In the genomic region with DNA sequence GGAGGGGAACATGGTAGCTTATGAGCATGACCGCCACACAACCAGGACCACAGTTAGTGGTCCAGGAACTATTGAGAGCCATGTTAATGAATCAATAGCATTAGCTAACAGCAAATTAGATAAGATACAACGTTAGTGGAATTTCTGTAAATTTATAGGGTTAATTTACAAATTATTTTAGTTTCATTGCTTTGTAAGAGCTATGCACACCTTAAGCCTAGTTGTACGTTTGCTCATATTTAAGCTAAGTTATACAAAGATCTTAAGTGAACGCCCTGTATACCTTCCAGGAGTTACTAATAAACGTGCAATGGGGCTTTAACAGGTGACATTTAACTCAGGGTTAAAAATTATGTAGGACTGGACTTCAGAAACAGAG, we compare ENCODE assay signal across 9 cellular contexts. TPM values are rescaled to one million over a fixed set of nuclear protein-coding genes. Genes with fewer than 3 reads are reported as not detected.
DNase-seq lines count a peak whose midpoint lies in the region; ATAC-seq and TF ChIP-seq lines count a peak whose summit lies in the region.
"Had no signal": no experiment of that assay in that cellular context is flagged by ENCODE, and none has a peak within 500 bp of the region (broad histone marks: within the 10 kb centered on the region; RNA-seq: fewer than 3 reads in every experiment).

No MANE protein-coding gene starts in this region.

- H3K4me3 ChIP-seq in HCT116 (replicated peaks in 1 of 2; ENCODE audit: low read depth in 1 of 2, low read length in 2 of 2) (peak overlapping the region; percentile 64 to 87), iPS DF 6.9 (ENCODE audit: low read length) (peak overlapping the region; percentile 71; the same call in 1 of the 2 replicates)

- no peaks in the 10 kb centered on the region; the same call in 1 of the 2 replicates for H4K20me1 ChIP-seq in HCT116 (ENCODE audit: insufficient read depth)

- no peaks in the 10 kb centered on the region for H3K9me2 ChIP-seq in HCT116 (ENCODE audit: insufficient read depth)

- H3K4me1 ChIP-seq in HCT116 (ENCODE audit: control insufficient read depth in 1 of 2, insufficient read depth in 2 of 2, low read length in 2 of 2) (peaks cover 6 to 18% of the 10 kb centered on the region in 2 experiments), iPS DF 6.9 (ENCODE audit: control insufficient read depth, insufficient read depth, low read length) (no peaks in the 10 kb centered on the region)

- H3K27me3 Mint-ChIP-seq in activated CD4-positive, alpha-beta memory T cell treated with anti-CD3 and anti-CD28 coated beads for 36 hours = no peaks in the 10 kb centered on the region
- H3K27me3 Mint-ChIP-seq in stimulated activated memory B cell treated with anti-CD40 and anti-IgM and Interleukin-4, amounts not matched to agents 10 μg/mL and 1 μg/mL and 100 μg/mL, for 72 hours = no peaks in the 10 kb centered on the region

- intact Hi-C loops in HCT116 (cut with micrococcal nuclease) = no loop called here
- intact Hi-C loops in activated CD4-positive, alpha-beta memory T cell treated with anti-CD3 and anti-CD28 coated beads for 36 hours (cut with micrococcal nuclease) = loop anchor here (1.0 to 5.0 kb wide), 4 partner anchors 39 to 86 kb away; a partner anchor contains a TSS
- intact Hi-C loops in left colon (cut with DNase I, micrococcal nuclease) = no loop called here

- peak overlapping the region; percentile 95 for H3K9ac ChIP-seq in HCT116 (ENCODE audit: low read length)

- POLR2A ChIA-PET in HCT116 (lab: Charles Lee) = interaction anchor here (0.8 to 1.6 kb wide), 5 partner anchors 10 to 164 kb away, joined by 3 to 4 read pairs (median 3); no protein-coding TSS in a partner anchor
- POLR2A ChIA-PET in activated CD4-positive, alpha-beta memory T cell treated with anti-CD3 and anti-CD28 coated beads for 36 hours (lab: Charles Lee) = interaction anchor here (0.6 to 2.5 kb wide), 9 partner anchors 10 to 810 kb away, joined by 3 to 15 read pairs (median 3); a partner anchor contains a TSS

- no peak for ATAC-seq in HCT116
- no peak for ATAC-seq in stimulated activated memory B cell treated with anti-CD40 and anti-IgM and Interleukin-4, amounts not matched to agents 10 μg/mL and 1 μg/mL and 100 μg/mL, for 72 hours
- ATAC-seq in left colon = no peak
- no peak for ATAC-seq in HG03442 (IDR thresholded peaks at IDR 0.05; ENCODE audit: unreplicated experiment)

- no TSS peak for BruUV-seq in HCT116 (replicated peaks; lab: Mats Ljungman, UMichigan)

- H3K27ac Mint-ChIP-seq in activated CD4-positive, alpha-beta memory T cell treated with anti-CD3 and anti-CD28 coated beads for 36 hours = peak overlapping the region; percentile 89
- H3K27ac Mint-ChIP-seq in stimulated activated memory B cell treated with anti-CD40 and anti-IgM and Interleukin-4, amounts not matched to agents 10 μg/mL and 1 μg/mL and 100 μg/mL, for 72 hours = peak overlapping the region; percentile 95

- H3K27me3 ChIP-seq in HCT116 (ENCODE audit: insufficient read depth, low read length) = no peaks in the 10 kb centered on the region
- no peaks in the 10 kb centered on the region for H3K27me3 ChIP-seq in iPS DF 6.9 (ENCODE audit: control insufficient read depth, insufficient read depth, low read length)

- peak overlapping the region; percentile 91 for H3K27ac ChIP-seq in HCT116 (ENCODE audit: low read depth, low read length)
- no peak overlapping the region for H3K27ac ChIP-seq in iPS DF 6.9 (ENCODE audit: low read length)

- H3K9me3 ChIP-seq in HCT116 (ENCODE audit: control insufficient read depth in 1 of 2, insufficient read depth in 1 of 2, low read depth in 1 of 2, low read length in 2 of 2) (no peaks in the 10 kb centered on the region), iPS DF 6.9 (ENCODE audit: control insufficient read depth, insufficient read depth, low read length) (no peaks in the 10 kb centered on the region)

- no peaks in the 10 kb centered on the region for H3K9me3 Mint-ChIP-seq in activated CD4-positive, alpha-beta memory T cell treated with anti-CD3 and anti-CD28 coated beads for 36 hours
- no peaks in the 10 kb centered on the region for H3K9me3 Mint-ChIP-seq in stimulated activated memory B cell treated with anti-CD40 and anti-IgM and Interleukin-4, amounts not matched to agents 10 μg/mL and 1 μg/mL and 100 μg/mL, for 72 hours

- no peak for TF ChIP-seq RAD21 in HCT116 (IDR thresholded peaks at IDR 0.05; ENCODE audit: low read depth)

- RAD21 ChIA-PET in HCT116 (lab: Charles Lee; ENCODE audit: low non-redundant PET in 1 of 2, low total read pairs in 2 of 2, uncharacterized antibody in 2 of 2, unreplicated experiment in 2 of 2) = no interaction called here

- CTCF ChIA-PET in HCT116 (lab: Charles Lee) = interaction anchor here (0.9 to 1.7 kb wide), 3 partner anchors 35 to 605 kb away, joined by 3 to 4 read pairs (median 4); no protein-coding TSS in a partner anchor
- CTCF ChIA-PET in activated CD4-positive, alpha-beta memory T cell treated with anti-CD3 and anti-CD28 coated beads for 36 hours (lab: Charles Lee) = interaction anchor here (0.8 to 5.5 kb wide), 4 partner anchors 11 to 61 kb away, joined by 3 to 66 read pairs (median 5); a partner anchor contains a TSS

- H3K4me1 Mint-ChIP-seq in activated CD4-positive, alpha-beta memory T cell treated with anti-CD3 and anti-CD28 coated beads for 36 hours (ENCODE audit: low read depth) = peaks cover 10% of the 10 kb centered on the region
- H3K4me1 Mint-ChIP-seq in stimulated activated memory B cell treated with anti-CD40 and anti-IgM and Interleukin-4, amounts not matched to agents 10 μg/mL and 1 μg/mL and 100 μg/mL, for 72 hours = peaks cover 13% of the 10 kb centered on the region

- H2AFZ ChIP-seq in HCT116 (ENCODE audit: low read depth, low read length, poor library complexity, severe bottlenecking) = no peak overlapping the region

- no peak for TF ChIP-seq POLR2A in HCT116 (IDR thresholded peaks at IDR 0.05; ENCODE audit: borderline replicate concordance, extremely low read depth, insufficient read depth, insufficient read length)

- peak overlapping the region; percentile 73 for H3K4me2 ChIP-seq in HCT116 (ENCODE audit: low read length)

- H3K36me3 ChIP-seq in HCT116 (ENCODE audit: control insufficient read depth in 1 of 2, insufficient read depth in 2 of 2, low read length in 2 of 2) = peaks cover 14 to 16% of the 10 kb centered on the region in 2 experiments; a peak in 3 of 4 replicates
- peaks cover 10% of the 10 kb centered on the region; the same call in 1 of the 2 replicates for H3K36me3 ChIP-seq in iPS DF 6.9 (ENCODE audit: control insufficient read depth, insufficient read depth, low read length)

- peak overlapping the region; percentile 96 for H3K4me3 Mint-ChIP-seq in activated CD4-positive, alpha-beta memory T cell treated with anti-CD3 and anti-CD28 coated beads for 36 hours
- H3K4me3 Mint-ChIP-seq in stimulated activated memory B cell treated with anti-CD40 and anti-IgM and Interleukin-4, amounts not matched to agents 10 μg/mL and 1 μg/mL and 100 μg/mL, for 72 hours = peak overlapping the region; percentile 92

- peaks cover 10% of the 10 kb centered on the region for H3K36me3 Mint-ChIP-seq in activated CD4-positive, alpha-beta memory T cell treated with anti-CD3 and anti-CD28 coated beads for 36 hours
- peaks cover 8% of the 10 kb centered on the region for H3K36me3 Mint-ChIP-seq in stimulated activated memory B cell treated with anti-CD40 and anti-IgM and Interleukin-4, amounts not matched to agents 10 μg/mL and 1 μg/mL and 100 μg/mL, for 72 hours

- peaks cover 37% of the 10 kb centered on the region for H3K79me2 ChIP-seq in HCT116 (ENCODE audit: insufficient read depth, low read length)

- TF ChIP-seq CTCF in HCT116 (IDR thresholded peaks at IDR 0.05 in 2 of 3, conservative IDR thresholded peaks at IDR 0.05 in 1 of 3; ENCODE audit: borderline replicate concordance in 1 of 3, insufficient read depth in 1 of 3, low read depth in 2 of 3, low read length in 2 of 3) = no peak

- no peak for DNase-seq in HCT116 (ENCODE audit: low read depth, low spot score)
- DNase-seq in activated CD4-positive, alpha-beta memory T cell treated with anti-CD3 and anti-CD28 coated beads for 36 hours = no peak
- DNase-seq in iPS DF 6.9 (ENCODE audit: low read depth, low spot score) = no peak
- DNase-seq in left colon = no peak
- no peak for DNase-seq in activated CD4-positive, CD25-positive, alpha-beta regulatory T cell (lab: John Stamatoyannopoulos, UW)

- no CpG with 5 or more reads among the region's 5 CpGs for WGBS in iPS DF 6.9 (ENCODE audit: insufficient coverage, insufficient read length)

TF ChIP-seq in HCT116, 20 proteins besides CTCF, POLR2A, EP300 and RAD21 (continues in another document):
- TF ChIP-seq, protein P1, sequence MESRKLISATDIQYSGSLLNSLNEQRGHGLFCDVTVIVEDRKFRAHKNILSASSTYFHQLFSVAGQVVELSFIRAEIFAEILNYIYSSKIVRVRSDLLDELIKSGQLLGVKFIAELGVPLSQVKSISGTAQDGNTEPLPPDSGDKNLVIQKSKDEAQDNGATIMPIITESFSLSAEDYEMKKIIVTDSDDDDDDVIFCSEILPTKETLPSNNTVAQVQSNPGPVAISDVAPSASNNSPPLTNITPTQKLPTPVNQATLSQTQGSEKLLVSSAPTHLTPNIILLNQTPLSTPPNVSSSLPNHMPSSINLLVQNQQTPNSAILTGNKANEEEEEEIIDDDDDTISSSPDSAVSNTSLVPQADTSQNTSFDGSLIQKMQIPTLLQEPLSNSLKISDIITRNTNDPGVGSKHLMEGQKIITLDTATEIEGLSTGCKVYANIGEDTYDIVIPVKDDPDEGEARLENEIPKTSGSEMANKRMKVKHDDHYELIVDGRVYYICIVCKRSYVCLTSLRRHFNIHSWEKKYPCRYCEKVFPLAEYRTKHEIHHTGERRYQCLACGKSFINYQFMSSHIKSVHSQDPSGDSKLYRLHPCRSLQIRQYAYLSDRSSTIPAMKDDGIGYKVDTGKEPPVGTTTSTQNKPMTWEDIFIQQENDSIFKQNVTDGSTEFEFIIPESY (IDR thresholded peaks at IDR 0.05; ENCODE audit: extremely low read depth, insufficient replicate concordance, low read length) = no peak
- TF ChIP-seq ZFX (IDR thresholded peaks at IDR 0.05) = no peak
- TF ChIP-seq, protein P2, sequence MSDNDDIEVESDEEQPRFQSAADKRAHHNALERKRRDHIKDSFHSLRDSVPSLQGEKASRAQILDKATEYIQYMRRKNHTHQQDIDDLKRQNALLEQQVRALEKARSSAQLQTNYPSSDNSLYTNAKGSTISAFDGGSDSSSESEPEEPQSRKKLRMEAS (IDR thresholded peaks at IDR 0.05) = no peak
- TF ChIP-seq EGR1 (IDR thresholded peaks at IDR 0.05; ENCODE audit: low read depth) = no peak

RNA-seq across cellular contexts. Expression of a gene that starts 0.7 kb away (rescaled TPM):
- total RNA-seq in HCT116 (2021; ENCODE audit: unreplicated experiment) = 80.7 TPM
- 54.2 and 62.1 TPM in 2 replicates for polyA plus RNA-seq in HCT116 (2012)
- 10 to 100 TPM; 62.1 to 70.0 TPM for total RNA-seq in activated CD4-positive, alpha-beta memory T cell treated with anti-CD3 and anti-CD28 coated beads for 36 hours
- total RNA-seq in left colon = 10 to 100 TPM; 38.2 to 54.3 TPM

RNA-seq across cellular contexts. Expression of a gene that starts 39.1 kb away (rescaled TPM):
- 150 TPM for total RNA-seq in HCT116 (2021; ENCODE audit: unreplicated experiment)
- 140 and 159 TPM in 2 replicates for polyA plus RNA-seq in HCT116 (2012)
- 100 to 1,000 TPM; 159 to 164 TPM for total RNA-seq in activated CD4-positive, alpha-beta memory T cell treated with anti-CD3 and anti-CD28 coated beads for 36 hours
- 10 to 100 TPM; 17.8 to 29.9 TPM for total RNA-seq in left colon

RNA-seq across cellular contexts. Expression of a gene that starts 51.9 kb away (rescaled TPM):
- total RNA-seq in HCT116 (2021; ENCODE audit: unreplicated experiment) (0.25 TPM), left colon (not detected)
- 1.0 and 1.4 TPM in 2 replicates for polyA plus RNA-seq in HCT116 (2012)
- total RNA-seq in activated CD4-positive, alpha-beta memory T cell treated with anti-CD3 and anti-CD28 coated beads for 36 hours = not detected
- total RNA-seq: glomerular endothelial cell, LHCN-M2 had no signal
